ENCODE assay signal across 1 cellular context in genomic region chr12:112823582-112824149, GRCh38.
TF ChIP-seq lines count a peak whose summit lies in the region.

No MANE protein-coding gene starts in this region.

TF ChIP-seq in GM23338, 12 proteins besides CTCF, POLR2A, EP300 and RAD21 (continued from another document):
- peak; percentile 54; the same call in 1 of the 2 replicates for TF ChIP-seq ZNF462 (CRISPR knock-in tag; IDR thresholded peaks at IDR 0.05)
